ENCODE assay signal across 22 cellular contexts in genomic region chr4:140240237-140240636, GRCh38.
DNase-seq lines count a peak whose midpoint lies in the region; ATAC-seq and TF ChIP-seq lines count a peak whose summit lies in the region.
"Had no signal": no experiment of that assay in that cellular context is flagged by ENCODE, and none has a peak within 500 bp of the region (broad histone marks: within the 10 kb centered on the region; RNA-seq: fewer than 3 reads in every experiment).

No MANE protein-coding gene starts in this region.

- H3K4me3 Mint-ChIP-seq in glutamatergic neuron (ENCODE audit: unreplicated experiment) (peak overlapping the region; percentile 4), H9 (no peak overlapping the region)
- H3K4me3 Mint-ChIP-seq in effector memory CD8-positive, alpha-beta T cell = no peak overlapping the region
- H3K4me3 Mint-ChIP-seq: CD4-positive, CD25-positive, alpha-beta regulatory T cell; central memory CD8-positive, alpha-beta T cell; endodermal cell had no signal

- no peak overlapping the region for H3K56ac ChIP-seq in H9 (ENCODE audit: insufficient read length, low read depth, low read length)

- no peak overlapping the region for H2BK15ac ChIP-seq in H9 (ENCODE audit: low read depth, low read length)

- H3K4ac ChIP-seq in H9 (ENCODE audit: low read depth, low read length) = no peak overlapping the region

- peak; percentile 67 for DNase-seq in NCI-H1105 (lab: John Stamatoyannopoulos, UW)
- DNase-seq in NCI-H524 (lab: John Stamatoyannopoulos, UW) = peak; percentile 80 to 89
- no peak for DNase-seq in glutamatergic neuron
- DNase-seq in MG63 = no peak
- DNase-seq in KG1 (lab: John Stamatoyannopoulos, UW) = no peak
- DNase-seq in effector memory CD8-positive, alpha-beta T cell = no peak
- no peak for DNase-seq in H9
- DNase-seq: activated CD4-positive, CD25-positive, alpha-beta regulatory T cell treated with anti-CD3 and anti-CD28 coated beads, Interleukin-2, amount 50 U/mL, for 72 hours; activated gamma-delta T cell treated with Interleukin-2 at 50 U/mL for 16 hours; amygdala; CD4-positive, CD25-positive, alpha-beta regulatory T cell; endodermal cell; hippocampal formation; NCI-H345; OCI-M1; right cardiac atrium; stimulated activated naive CD8-positive, alpha-beta T cell treated with anti-CD3 and anti-CD28 coated beads, Interleukin-15, Interleukin-2, amounts not matched to agents 100 U/mL and 50 U/mL, for 24 hours; upper lobe of left lung had no signal

- no peaks in the 10 kb centered on the region for H3K79me1 ChIP-seq in H9 (ENCODE audit: insufficient read depth, low read depth, low read length, poor library complexity, severe bottlenecking)

- ATAC-seq in effector memory CD8-positive, alpha-beta T cell (replicated peaks) = no peak
- ATAC-seq: A549; right cardiac atrium; stimulated activated naive CD8-positive, alpha-beta T cell treated with anti-CD3 and anti-CD28 coated beads, Interleukin-15, Interleukin-2, amounts not matched to agents 100 U/mL and 50 U/mL, for 24 hours had no signal

- H3K27ac ChIP-seq in BLaER1 treated with 17β-estradiol and CSF1 and Interleukin-3, amounts not matched to agents 10 nM and 100 nM = no peak overlapping the region
- H3K27ac ChIP-seq in H9 (ENCODE audit: insufficient read length, low read depth, low read length) = no peak overlapping the region
- H3K27ac ChIP-seq: A549, SJCRH30, upper lobe of left lung had no signal

- H3K14ac ChIP-seq in H9 (ENCODE audit: insufficient read depth, low read length) = no peak overlapping the region

- no peak overlapping the region for H3K23ac ChIP-seq in H9 (ENCODE audit: insufficient read length, low read depth, low read length)

- H3K4me1 ChIP-seq in BLaER1 treated with 17β-estradiol and CSF1 and Interleukin-3, amounts not matched to agents 10 nM and 100 nM = peaks cover 84 to 97% (median 94%) of the 10 kb centered on the region in 10 experiments
- H3K4me1 ChIP-seq in H9 (ENCODE audit: insufficient read depth, low read length) = peaks cover 15% of the 10 kb centered on the region

- peak overlapping the region; percentile 11 for H3K27ac Mint-ChIP-seq in glutamatergic neuron (ENCODE audit: unreplicated experiment)
- no peak overlapping the region for H3K27ac Mint-ChIP-seq in effector memory CD8-positive, alpha-beta T cell
- H3K27ac Mint-ChIP-seq in H9 = no peak overlapping the region
- H3K27ac Mint-ChIP-seq: endodermal cell had no signal

- no peaks in the 10 kb centered on the region for H3K27me3 ChIP-seq in BLaER1 treated with 17β-estradiol and CSF1 and Interleukin-3, amounts not matched to agents 10 nM and 100 nM
- no peaks in the 10 kb centered on the region for H3K27me3 ChIP-seq in MG63
- no peaks in the 10 kb centered on the region for H3K27me3 ChIP-seq in H9 (ENCODE audit: insufficient read depth, low read length)
- H3K27me3 ChIP-seq: SJCRH30, upper lobe of left lung had no signal

- no peaks in the 10 kb centered on the region for H4K20me1 ChIP-seq in BLaER1 treated with 17β-estradiol and CSF1 and Interleukin-3, amounts not matched to agents 10 nM and 100 nM
- no peaks in the 10 kb centered on the region for H4K20me1 ChIP-seq in H9 (ENCODE audit: control insufficient read depth, insufficient read depth, insufficient read length)

- H3K36me3 ChIP-seq in BLaER1 treated with 17β-estradiol and CSF1 and Interleukin-3, amounts not matched to agents 10 nM and 100 nM = no peaks in the 10 kb centered on the region
- H3K36me3 ChIP-seq in MG63 = no peaks in the 10 kb centered on the region
- H3K36me3 ChIP-seq: SJCRH30, upper lobe of left lung had no signal

- H3K9me3 Mint-ChIP-seq in glutamatergic neuron (ENCODE audit: unreplicated experiment) (peaks cover 4% of the 10 kb centered on the region), H9 (no peaks in the 10 kb centered on the region)
- no peaks in the 10 kb centered on the region for H3K9me3 Mint-ChIP-seq in effector memory CD8-positive, alpha-beta T cell
- H3K9me3 Mint-ChIP-seq: central memory CD8-positive, alpha-beta T cell; endodermal cell had no signal

- WGBS in H9 (ENCODE audit: extremely low coverage, insufficient read length, low lambda C conversion rate) = no CpG with 5 or more reads among the region's 6 CpGs

- H3K79me2 ChIP-seq in H9 (ENCODE audit: insufficient read depth, low read length) = no peaks in the 10 kb centered on the region

- H4K5ac ChIP-seq in H9 (ENCODE audit: insufficient read length, low read depth, low read length) = no peak overlapping the region

- no peaks in the 10 kb centered on the region for H3K23me2 ChIP-seq in H9 (ENCODE audit: insufficient read length, low read depth, low read length, poor library complexity, severe bottlenecking)

- H2BK120ac ChIP-seq in H9 (ENCODE audit: low read depth, low read length, poor library complexity, severe bottlenecking) = no peak overlapping the region

- no peak overlapping the region for H2AFZ ChIP-seq in H9 (ENCODE audit: low read length)

- peaks cover 59% of the 10 kb centered on the region for H3K4me1 Mint-ChIP-seq in glutamatergic neuron (ENCODE audit: low read depth, unreplicated experiment)
- peaks cover 3 to 9% of the 10 kb centered on the region in 2 donors for H3K4me1 Mint-ChIP-seq in effector memory CD8-positive, alpha-beta T cell (ENCODE audit: low read depth in 2 of 2)
- peaks cover 54 to 59% of the 10 kb centered on the region in 2 experiments for H3K4me1 Mint-ChIP-seq in H9
- H3K4me1 Mint-ChIP-seq: central memory CD8-positive, alpha-beta T cell had no signal

- H4K8ac ChIP-seq in H9 (replicated peaks; ENCODE audit: insufficient read length, low read depth, low read length) = no peak overlapping the region

- no peak overlapping the region for H3T11ph ChIP-seq in H9 (ENCODE audit: low read length)

- H2BK12ac ChIP-seq in H9 (ENCODE audit: insufficient read length, low read depth, low read length) = no peak overlapping the region

- no peak overlapping the region for H4K91ac ChIP-seq in H9 (ENCODE audit: insufficient read length, low read depth, low read length)

- H3K9ac ChIP-seq in BLaER1 treated with 17β-estradiol and CSF1 and Interleukin-3, amounts not matched to agents 10 nM and 100 nM = no peak overlapping the region; a peak in 1 of 22 replicates
- H3K9ac ChIP-seq in H9 (ENCODE audit: extremely low read depth, insufficient read length, low read length) = no peak overlapping the region

- no peak overlapping the region for H2BK20ac ChIP-seq in H9 (ENCODE audit: low read depth, low read length, poor library complexity, severe bottlenecking)

- no peaks in the 10 kb centered on the region for H3K9me3 ChIP-seq in BLaER1 treated with 17β-estradiol and CSF1 and Interleukin-3, amounts not matched to agents 10 nM and 100 nM (replicated peaks in 1 of 11)
- H3K9me3 ChIP-seq in MG63 (no peaks in the 10 kb centered on the region), H9 (ENCODE audit: control insufficient read depth, low read depth, low read length) (no peaks in the 10 kb centered on the region)
- H3K9me3 ChIP-seq: A549, SJCRH30, upper lobe of left lung had no signal

- H2BK5ac ChIP-seq in H9 (ENCODE audit: insufficient read length, low read length) = no peak overlapping the region

- H3K4me3 ChIP-seq in BLaER1 treated with 17β-estradiol and CSF1 and Interleukin-3, amounts not matched to agents 10 nM and 100 nM = no peak overlapping the region
- no peak overlapping the region for H3K4me3 ChIP-seq in MG63
- H3K4me3 ChIP-seq: A549, SJCRH30, upper lobe of left lung had no signal

- peak overlapping the region; percentile 74 to 96 (median 92); a peak in 21 of 22 replicates for H3K4me2 ChIP-seq in BLaER1 treated with 17β-estradiol and CSF1 and Interleukin-3, amounts not matched to agents 10 nM and 100 nM
- no peak overlapping the region for H3K4me2 ChIP-seq in H9 (ENCODE audit: insufficient read depth, insufficient read length, low read length)
- H3K4me2 ChIP-seq: A549 had no signal

- no peak overlapping the region for H3K18ac ChIP-seq in H9 (ENCODE audit: insufficient read length, low read depth, low read length)

- H2AK5ac ChIP-seq in H9 (ENCODE audit: insufficient read length, low read length) = no peak overlapping the region

- no peaks in the 10 kb centered on the region for H3K36me3 Mint-ChIP-seq in glutamatergic neuron (ENCODE audit: unreplicated experiment)
- H3K36me3 Mint-ChIP-seq in effector memory CD8-positive, alpha-beta T cell (ENCODE audit: insufficient read depth) = no peaks in the 10 kb centered on the region
- no peaks in the 10 kb centered on the region for H3K36me3 Mint-ChIP-seq in H9 (ENCODE audit: insufficient read depth in 1 of 3, low read depth in 3 of 3)
- H3K36me3 Mint-ChIP-seq: CD4-positive, CD25-positive, alpha-beta regulatory T cell had no signal

- no peak for TF ChIP-seq CTCF in glutamatergic neuron (IDR thresholded peaks at IDR 0.05; ENCODE audit: partially characterized antibody, unreplicated experiment)
- TF ChIP-seq CTCF in H9 (conservative IDR thresholded peaks at IDR 0.05) = no peak

- H3K27me3 Mint-ChIP-seq in glutamatergic neuron (ENCODE audit: unreplicated experiment) = peaks cover 8% of the 10 kb centered on the region
- H3K27me3 Mint-ChIP-seq in effector memory CD8-positive, alpha-beta T cell = peaks cover 41 to 42% of the 10 kb centered on the region in 2 donors
- no peaks in the 10 kb centered on the region; the same call in 1 of the 2 replicates for H3K27me3 Mint-ChIP-seq in H9 (ENCODE audit: low read depth)

Comparison
In these comparisons a context has a peak if more than half of its experiments do, and no peak if none do; other contexts are left out.
1. DNase-seq: peak in NCI-H1105 (single experiment) and NCI-H524 (2 of 2); none in glutamatergic neuron (single experiment), MG63 (single experiment), KG1 (single experiment), effector memory CD8-positive, alpha-beta T cell (0 of 3) and H9 (single experiment).